In genomic region chrX:154490414-154491083, GRCh38 we compare ENCODE assay signal across 8 cellular contexts. TPM values are rescaled to one million over a fixed set of nuclear protein-coding genes. Genes with fewer than 3 reads are reported as not detected.
DNase-seq lines count a peak whose midpoint lies in the region; ATAC-seq and TF ChIP-seq lines count a peak whose summit lies in the region.

A gene with protein sequence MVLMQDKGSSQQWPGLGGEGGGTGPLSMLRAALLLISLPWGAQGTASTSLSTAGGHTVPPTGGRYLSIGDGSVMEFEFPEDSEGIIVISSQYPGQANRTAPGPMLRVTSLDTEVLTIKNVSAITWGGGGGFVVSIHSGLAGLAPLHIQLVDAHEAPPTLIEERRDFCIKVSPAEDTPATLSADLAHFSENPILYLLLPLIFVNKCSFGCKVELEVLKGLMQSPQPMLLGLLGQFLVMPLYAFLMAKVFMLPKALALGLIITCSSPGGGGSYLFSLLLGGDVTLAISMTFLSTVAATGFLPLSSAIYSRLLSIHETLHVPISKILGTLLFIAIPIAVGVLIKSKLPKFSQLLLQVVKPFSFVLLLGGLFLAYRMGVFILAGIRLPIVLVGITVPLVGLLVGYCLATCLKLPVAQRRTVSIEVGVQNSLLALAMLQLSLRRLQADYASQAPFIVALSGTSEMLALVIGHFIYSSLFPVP (minus strand): TSS chrX:154490629. CDS start chrX:154488940, 1,689 bp downstream.

- peak; percentile 69 for ATAC-seq in GM21367 (IDR thresholded peaks at IDR 0.05; ENCODE audit: unreplicated experiment)
- peak; percentile 85 for ATAC-seq in lung (ENCODE audit: insufficient read depth, low FRiP score)

- no peaks in the 10 kb centered on the region for H3K36me3 ChIP-seq in lung (ENCODE audit: control insufficient read depth in 2 of 2, insufficient read depth in 2 of 2, low read length in 2 of 2)

- DNase-seq in COLO829 (ENCODE audit: low spot score) = peak; percentile 86
- DNase-seq in HT1080 (ENCODE audit: low read depth) = peak; percentile 91
- DNase-seq in NOMO-1 (lab: John Stamatoyannopoulos, UW; ENCODE audit: unreplicated experiment in 2 of 2) = peak; percentile 76 to 87
- DNase-seq in effector CD8-positive, alpha-beta T cell (lab: John Stamatoyannopoulos, UW) = peak; percentile 84
- DNase-seq in lung (ENCODE audit: low spot score) = peak; percentile 92
- DNase-seq in stimulated activated CD4-positive, alpha-beta T cell treated with anti-CD3 and anti-CD28 coated beads, TNF-alpha, amount 100 ng/mL, for 24 hours (ENCODE audit: low read depth in 3 of 3) = peak; percentile 72 to 88 (median 73)

- POLR2A ChIA-PET in activated CD8-positive, alpha-beta memory T cell treated with anti-CD3 and anti-CD28 coated beads for 36 hours (lab: Charles Lee) = interaction anchor here (0.5 to 1.1 kb wide), 5 partner anchors 24 to 200 kb away, joined by 3 to 5 read pairs (median 4); partner anchors contain the start of genes G6PD and IKBKG

- H3K4me3 ChIP-seq in lung = peak within 1 kb of the TSS; percentile 60

- no peak for TF ChIP-seq CTCF in lung (IDR thresholded peaks at IDR 0.05; ENCODE audit: control extremely low read depth, extremely low read depth)

- 0 to 33% methylated on average over 10 to 71 of the region's 71 CpGs for WGBS in lung, 2 donors

- peaks cover 0 to 3% of the 10 kb centered on the region in 2 donors for H3K9me3 ChIP-seq in lung (ENCODE audit: control insufficient read depth in 2 of 2, insufficient read depth in 1 of 2, low read length in 1 of 2)

- H3K4me1 ChIP-seq in lung (ENCODE audit: control insufficient read depth in 2 of 2, insufficient read depth in 2 of 2, low read length in 2 of 2) = peaks cover 0 to 5% of the 10 kb centered on the region in 2 donors

- no peaks in the 10 kb centered on the region for H3K27me3 ChIP-seq in lung (ENCODE audit: control insufficient read depth, insufficient read depth)

- CTCF ChIA-PET in activated CD8-positive, alpha-beta memory T cell treated with anti-CD3 and anti-CD28 coated beads for 36 hours (lab: Charles Lee) = interaction anchor here (1.9 kb wide), 1 partner anchor 36 kb away, joined by 4 read pairs; no protein-coding TSS in a partner anchor

- H3K27ac ChIP-seq in lung (ENCODE audit: low read depth in 1 of 2, low read length in 1 of 2) = peak within 1 kb of the TSS; percentile 91 to 97

RNA-seq across cellular contexts. Expression of the gene that starts here (rescaled TPM):
- 26.9 and 28.0 TPM in 2 replicates for total RNA-seq in HT1080 (2014; rRNA removed; shearing (Covaris generic))
- 32.6 and 35.8 TPM in 2 replicates for polyA plus RNA-seq in HT1080 (2015; cell fraction: cytosol; rRNA removed)
- 16.5 and 17.7 TPM in 2 replicates for polyA plus RNA-seq in HT1080 (2015; cell fraction: nucleus; rRNA removed)
- 10 to 100 TPM; 34.3 to 37.2 TPM for total RNA-seq in activated CD8-positive, alpha-beta memory T cell treated with anti-CD3 and anti-CD28 coated beads for 36 hours
- total RNA-seq in lung = 10 to 100 TPM; 11.1 to 30.9 TPM
- polyA plus RNA-seq in lung = 10 to 100 TPM; 27.3 to 33.0 TPM

Comparison
In these comparisons a context has a peak if more than half of its experiments do, and no peak if none do; other contexts are left out.
1. Peak in every context shown above with its lines: DNase-seq, ATAC-seq, H3K4me3 ChIP-seq and H3K27ac ChIP-seq.